ENCODE assay signal across 20 cellular contexts in the genomic region with DNA sequence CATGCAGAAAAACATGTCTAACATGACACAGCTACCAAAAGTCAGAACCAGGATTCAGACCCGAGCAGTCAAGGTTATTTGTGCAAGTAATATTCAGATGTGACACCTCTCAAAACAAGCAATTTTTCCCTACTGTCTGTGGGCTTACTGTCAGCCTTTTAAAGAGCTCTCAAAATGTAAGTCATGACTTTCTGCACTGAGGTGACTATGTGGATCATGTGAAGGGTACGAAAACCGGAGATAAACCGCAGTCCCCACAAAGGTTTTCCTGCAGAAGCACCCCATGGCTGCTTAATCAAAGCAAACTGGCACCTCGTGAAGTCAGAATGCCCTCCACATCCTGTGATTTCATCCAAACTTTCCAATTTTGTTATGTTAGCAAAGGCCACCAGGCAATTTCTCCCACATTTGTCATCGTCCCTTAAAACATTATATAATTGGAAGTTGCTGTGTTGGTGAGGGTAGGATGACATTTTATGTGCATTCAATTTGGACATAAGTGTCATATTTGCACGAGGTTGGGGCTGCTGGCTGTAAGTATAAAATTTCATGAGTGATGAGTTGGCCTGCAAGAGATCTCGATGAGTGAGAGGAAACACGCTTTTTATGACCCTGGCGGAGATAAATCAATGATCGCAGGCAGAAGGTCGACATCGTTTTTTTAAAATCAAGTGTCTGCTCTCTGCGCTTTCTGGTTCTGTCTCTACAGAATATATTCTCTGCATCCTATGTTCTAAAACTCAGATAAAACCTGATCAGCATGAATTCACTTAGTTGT.
"Had no signal": no experiment of that assay in that cellular context is flagged by ENCODE, and none has a peak within 500 bp of the region (broad histone marks: within the 10 kb centered on the region; RNA-seq: fewer than 3 reads in every experiment).

No MANE protein-coding gene starts in this region.

- DNase-seq: activated B cell treated with CpG ODN at 0.5 μM for 24 hours; activated CD4-positive, alpha-beta T cell treated with anti-CD3 and anti-CD28 coated beads for 48 hours; activated CD8-positive, alpha-beta memory T cell treated with anti-CD3 and anti-CD28 coated beads, Interleukin-2, amount 10 ng/mL, durations not matched to agents 7 days and 5 days; activated CD8-positive, alpha-beta T cell treated with anti-CD3 and anti-CD28 coated beads for 36 hours; activated effector memory CD4-positive, alpha-beta T cell treated with anti-CD3 and anti-CD28 coated beads, Interleukin-2, amount 50 U/mL, for 16 hours; activated naive CD4-positive, alpha-beta T cell treated with anti-CD3 and anti-CD28 coated beads, Interleukin-2, amount 10 ng/mL, durations not matched to agents 7 days and 5 days; activated naive CD8-positive, alpha-beta T cell treated with anti-CD3 and anti-CD28 coated beads, Interleukin-2, amount 50 U/mL, for 24 hours; activated T-cell treated with anti-CD3 and anti-CD28 coated beads for 4 hours; cerebellar nuclear complex; heart left ventricle; mesenchymal stem cell; pancreas; psoas muscle; stimulated activated CD4-positive, alpha-beta T cell treated with anti-CD3 and anti-CD28 coated beads, Interleukin-12 subunit alpha, Interleukin-12 subunit beta, amount 100 ng/mL, for 4 hours; stimulated activated CD4-positive, alpha-beta T cell treated with anti-CD3 and anti-CD28 coated beads, Interleukin-4, amount 100 ng/mL, for 4 hours; stimulated activated naive CD8-positive, alpha-beta T cell treated with anti-CD3 and anti-CD28 coated beads, Interleukin-15, Interleukin-2, amounts not matched to agents 100 U/mL and 50 U/mL, for 24 hours; upper lobe of left lung had no signal

- H3K27me3 ChIP-seq: pancreas, right atrium auricular region, upper lobe of left lung had no signal

- ATAC-seq: activated CD8-positive, alpha-beta memory T cell treated with anti-CD3 and anti-CD28 coated beads, Interleukin-2, amount 10 ng/mL, durations not matched to agents 7 days and 5 days; activated CD8-positive, alpha-beta T cell treated with anti-CD3 and anti-CD28 coated beads for 36 hours; activated naive CD8-positive, alpha-beta T cell treated with anti-CD3 and anti-CD28 coated beads, Interleukin-2, amount 50 U/mL, for 24 hours; heart left ventricle; pancreas; psoas muscle; stimulated activated naive CD8-positive, alpha-beta T cell treated with anti-CD3 and anti-CD28 coated beads, Interleukin-15, Interleukin-2, amounts not matched to agents 100 U/mL and 50 U/mL, for 24 hours had no signal

- H3K9me3 ChIP-seq: pancreas, psoas muscle, right atrium auricular region, upper lobe of left lung had no signal

- H3K36me3 ChIP-seq: heart left ventricle, pancreas, right atrium auricular region, upper lobe of left lung had no signal

- H3K27ac ChIP-seq: coronary artery, epithelial cell of prostate, heart left ventricle, pancreas, psoas muscle, right atrium auricular region, upper lobe of left lung had no signal

- H3K4me1 ChIP-seq: heart left ventricle, pancreas, psoas muscle, right atrium auricular region, upper lobe of left lung had no signal

- H3K4me3 ChIP-seq: coronary artery, heart left ventricle, pancreas, psoas muscle, right atrium auricular region, upper lobe of left lung had no signal
